In genomic region chr2:24919100-24919976, GRCh38 we compare ENCODE assay signal across 1 cellular context.
A peak's percentile ranks its signal among the peaks of the same experiment; 100 is the strongest.
TF ChIP-seq lines count a peak whose summit lies in the region.

No MANE protein-coding gene starts in this region.

TF ChIP-seq in K562, 482 proteins besides CTCF, POLR2A, EP300 and RAD21 (continued from another document and continues in another):
- TF ChIP-seq MGA (IDR thresholded peaks at IDR 0.05) (peak; percentile 75), SMAD1 (IDR thresholded peaks at IDR 0.05; ENCODE audit: low read depth, low read length, partially characterized antibody) (no peak), SP1 (CRISPR knock-in tag; IDR thresholded peaks at IDR 0.05) (no peak), SAFB (IDR thresholded peaks at IDR 0.05; ENCODE audit: borderline replicate concordance, low read depth, low read length) (peak; percentile 13), NBN (IDR thresholded peaks at IDR 0.05; ENCODE audit: low read depth) (no peak; the same call in 1 of the 2 replicates), ZNF408 (CRISPR knock-in tag; IDR thresholded peaks at IDR 0.05; ENCODE audit: low read depth) (no peak), ARNT (IDR thresholded peaks at IDR 0.05) (no peak), ARID1B (IDR thresholded peaks at IDR 0.05) (no peak), RB1 (IDR thresholded peaks at IDR 0.05; ENCODE audit: low read depth) (peak; percentile 48; the same call in 1 of the 2 replicates), ZBTB8A (IDR thresholded peaks at IDR 0.05; ENCODE audit: partially characterized antibody) (no peak), NCOA2 (IDR thresholded peaks at IDR 0.05; ENCODE audit: partially characterized antibody in 2 of 2) (no peak), TAF9B (IDR thresholded peaks at IDR 0.05; ENCODE audit: partially characterized antibody) (no peak), MNT (conservative IDR thresholded peaks at IDR 0.05) (0 out of 4 replicates have a peak, but pooled peaks of 1 of the 2 experiments have one; percentile 24), SNIP1 (IDR thresholded peaks at IDR 0.05; ENCODE audit: low read depth) (no peak), EHMT2 (IDR thresholded peaks at IDR 0.05) (no peak), MTA3 (IDR thresholded peaks at IDR 0.05; ENCODE audit: borderline replicate concordance) (0 out of 2 replicates have a peak, but pooled peaks have one; percentile 14), ATF7 (IDR thresholded peaks at IDR 0.05) (0 out of 2 replicates have a peak, but pooled peaks have one; percentile 9), ZNF398 (CRISPR knock-in tag; IDR thresholded peaks at IDR 0.05) (no peak), MYNN (IDR thresholded peaks at IDR 0.05) (no peak), MYNN (CRISPR knock-in tag; IDR thresholded peaks at IDR 0.05) (no peak), PBX2 (CRISPR knock-in tag; IDR thresholded peaks at IDR 0.05; ENCODE audit: low read depth) (no peak), PBX2 (tag; conservative IDR thresholded peaks at IDR 0.05; ENCODE audit: low read depth) (no peak), GTF2B (IDR thresholded peaks at IDR 0.05; ENCODE audit: extremely low read depth, insufficient read length) (no peak), RNF219 (CRISPR knock-in tag; IDR thresholded peaks at IDR 0.05) (no peak), DPF2 (IDR thresholded peaks at IDR 0.05) (no peak), MAFG (tag; conservative IDR thresholded peaks at IDR 0.05) (no peak), KLF10 (CRISPR knock-in tag; IDR thresholded peaks at IDR 0.05) (no peak), E2F5 (CRISPR knock-in tag; IDR thresholded peaks at IDR 0.05) (no peak), ZNF282 (CRISPR knock-in tag; IDR thresholded peaks at IDR 0.05) (no peak), NCOA1 (IDR thresholded peaks at IDR 0.05; ENCODE audit: low read depth) (no peak), PTBP1 (IDR thresholded peaks at IDR 0.05; ENCODE audit: low read depth, low read length) (no peak), JUND (IDR thresholded peaks at IDR 0.05; ENCODE audit: borderline replicate concordance, low read depth, low read length) (no peak), JUND (tag; IDR thresholded peaks at IDR 0.05; ENCODE audit: borderline replicate concordance, low read depth, low read length) (no peak), SMARCA4 (IDR thresholded peaks at IDR 0.05) (0 out of 2 replicates have a peak, but pooled peaks have one; percentile 16), ZBTB7A (IDR thresholded peaks at IDR 0.05; ENCODE audit: borderline replicate concordance, control insufficient read depth, low read depth, low read length) (no peak), TAF15 (IDR thresholded peaks at IDR 0.05; ENCODE audit: low read depth, low read length) (no peak), TFAP4 (CRISPR knock-in tag; IDR thresholded peaks at IDR 0.05; ENCODE audit: borderline replicate concordance) (0 out of 2 replicates have a peak, but pooled peaks have one; percentile 18), ZNF121 (CRISPR knock-in tag; conservative IDR thresholded peaks at IDR 0.05) (no peak), RNF2 (IDR thresholded peaks at IDR 0.05) (no peak)
